1 cellular context compared by ENCODE assay signal in the genomic region with DNA sequence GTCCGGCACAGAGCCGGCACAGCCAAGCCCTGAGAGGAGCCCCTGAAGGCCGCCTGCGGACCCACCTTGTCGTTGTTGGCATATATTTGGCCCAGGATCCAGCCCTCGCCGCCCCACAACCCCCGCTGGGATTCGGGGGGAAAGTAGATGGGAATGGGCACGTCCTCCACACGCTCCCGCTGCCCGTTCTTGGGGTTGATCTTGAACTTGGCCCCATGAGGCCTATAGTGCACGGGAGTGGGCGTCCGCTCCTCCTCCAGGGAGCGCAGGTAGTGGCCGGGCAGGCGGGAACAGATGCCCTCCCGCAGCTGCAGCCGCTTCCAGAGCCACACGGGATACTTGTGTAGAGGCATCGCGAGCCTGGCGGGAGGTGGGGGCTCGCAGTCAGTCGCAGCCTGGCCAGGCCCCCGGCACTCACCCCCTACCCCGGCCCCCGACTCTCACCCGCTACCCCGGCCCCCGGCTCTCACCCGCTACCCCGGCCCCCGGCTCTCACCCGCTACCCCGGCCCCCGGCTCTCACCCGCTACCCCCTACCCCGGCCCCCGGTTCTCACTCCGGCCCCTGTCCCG.
TF ChIP-seq lines count a peak whose summit lies in the region.

No MANE protein-coding gene starts in this region.

TF ChIP-seq in endothelial cell of umbilical vein, 7 proteins besides CTCF, POLR2A, EP300 and RAD21:
- TF ChIP-seq JUN (IDR thresholded peaks at IDR 0.05; ENCODE audit: borderline replicate concordance, insufficient read depth, insufficient read length, low read depth) (no peak), EZH2 (IDR thresholded peaks at IDR 0.05; ENCODE audit: borderline replicate concordance, low read depth, low read length, severe bottlenecking) (no peak)
